Comparison of ENCODE assay signal across 2 cellular contexts in genomic region chr12:132476038-132476414, GRCh38.
TF ChIP-seq lines count a peak whose summit lies in the region.

No MANE protein-coding gene starts in this region.

TF ChIP-seq in GM23338, 12 proteins besides CTCF, POLR2A, EP300 and RAD21:
- TF ChIP-seq STAT1 (IDR thresholded peaks at IDR 0.05; ENCODE audit: unreplicated experiment) (no peak), JUNB (IDR thresholded peaks at IDR 0.05; ENCODE audit: unreplicated experiment) (no peak), CREB1 (CRISPR knock-in tag; IDR thresholded peaks at IDR 0.05; ENCODE audit: low read depth) (no peak), ZNF462 (CRISPR knock-in tag; IDR thresholded peaks at IDR 0.05) (no peak), ZNF331 (CRISPR knock-in tag; IDR thresholded peaks at IDR 0.05; ENCODE audit: low read depth) (no peak), NANOG (IDR thresholded peaks at IDR 0.05; ENCODE audit: borderline replicate concordance) (no peak), EZH2 (IDR thresholded peaks at IDR 0.05; ENCODE audit: low read depth, unreplicated experiment) (no peak), ETS1 (IDR thresholded peaks at IDR 0.05) (no peak), EZH2phosphoT487 (IDR thresholded peaks at IDR 0.05; ENCODE audit: unreplicated experiment) (no peak), ZNF114 (CRISPR knock-in tag; IDR thresholded peaks at IDR 0.05) (no peak), REST (IDR thresholded peaks at IDR 0.05; ENCODE audit: unreplicated experiment) (no peak), POLR2AphosphoS5 (IDR thresholded peaks at IDR 0.05; ENCODE audit: low read depth) (no peak)

TF ChIP-seq in GM12878, 131 proteins besides CTCF, POLR2A, EP300 and RAD21:
- TF ChIP-seq NRF1 (conservative IDR thresholded peaks at IDR 0.05; ENCODE audit: low read depth, low read length) (no peak), BCL3 (IDR thresholded peaks at IDR 0.05; ENCODE audit: borderline replicate concordance, insufficient read depth, low read depth, low read length, poor library complexity, severe bottlenecking) (peak; percentile 77)
